ENCODE assay signal across 17 cellular contexts in the genomic region with DNA sequence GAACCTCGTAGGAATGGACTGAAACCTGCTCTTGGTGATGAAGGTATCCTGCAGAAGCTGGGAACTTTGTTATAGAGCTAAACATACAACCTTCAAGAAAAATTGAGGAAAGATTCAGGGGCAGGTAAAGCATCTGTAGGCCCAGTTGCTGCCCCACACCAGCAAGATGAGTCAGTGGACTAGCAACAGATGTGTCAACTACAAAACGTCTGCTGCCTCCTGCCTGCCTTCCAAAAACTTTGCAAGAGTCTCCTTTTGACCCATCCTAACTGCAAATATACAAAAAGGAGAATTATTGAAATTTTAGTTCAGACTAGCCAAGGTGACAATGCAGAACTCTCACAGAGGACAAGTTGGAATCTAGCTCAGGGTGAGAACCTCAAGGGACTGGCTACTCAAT.
"Had no signal": no experiment of that assay in that cellular context is flagged by ENCODE, and none has a peak within 500 bp of the region (broad histone marks: within the 10 kb centered on the region; RNA-seq: fewer than 3 reads in every experiment).

No MANE protein-coding gene starts in this region.

- H3K4me1 ChIP-seq: esophagus muscularis mucosa, sigmoid colon, testis, upper lobe of right lung had no signal

- H3K9me3 ChIP-seq: ovary, testis, upper lobe of right lung had no signal

- H3K4me3 Mint-ChIP-seq: activated B cell treated with CpG ODN at 0.5 μM for 24 hours; brain; immature natural killer cell; nephron progenitor cell; stimulated activated naive CD8-positive, alpha-beta T cell treated with anti-CD3 and anti-CD28 coated beads, Interleukin-15, Interleukin-2, amounts not matched to agents 100 ng/mL and 50 ng/mL, for 24 hours; T-helper 17 cell had no signal

- H3K4me1 Mint-ChIP-seq: activated B cell treated with CpG ODN at 0.5 μM for 24 hours, brain, immature natural killer cell, nephron progenitor cell, T-helper 17 cell had no signal

- H3K27ac ChIP-seq: esophagus muscularis mucosa, ovary, sigmoid colon, testis, upper lobe of right lung had no signal

- H3K27me3 ChIP-seq: esophagus muscularis mucosa, ovary, sigmoid colon, testis, upper lobe of right lung had no signal

- H3K36me3 Mint-ChIP-seq: brain, immature natural killer cell had no signal

- H3K27ac Mint-ChIP-seq: activated B cell treated with CpG ODN at 0.5 μM for 24 hours; brain; immature natural killer cell; nephron progenitor cell; stimulated activated naive CD8-positive, alpha-beta T cell treated with anti-CD3 and anti-CD28 coated beads, Interleukin-15, Interleukin-2, amounts not matched to agents 100 ng/mL and 50 ng/mL, for 24 hours; T-helper 17 cell had no signal

- ATAC-seq: left cardiac atrium, T-helper 17 cell, upper lobe of right lung had no signal

- H3K4me3 ChIP-seq: esophagus muscularis mucosa, ovary, sigmoid colon, testis, upper lobe of right lung had no signal

- H3K36me3 ChIP-seq: esophagus muscularis mucosa, ovary, sigmoid colon, upper lobe of right lung had no signal

- DNase-seq: activated B cell treated with CpG ODN at 0.5 μM for 24 hours; activated naive CD4-positive, alpha-beta T cell treated with anti-CD3 and anti-CD28 coated beads, Interleukin-2, amount 50 U/mL, for 16 hours; activated T-cell treated with anti-CD3 and anti-CD28 coated beads, Interleukin-2, amount 50 U/mL, for 1 hour; amniotic stem cell; immature natural killer cell; left cardiac atrium; nephron progenitor cell; ovary; sigmoid colon; stimulated activated CD4-positive, alpha-beta T cell treated with anti-CD3 and anti-CD28 coated beads, Interleukin-4, amount 100 ng/mL, for 1 hour; stimulated activated CD8-positive, alpha-beta memory T cell treated with anti-CD3 and anti-CD28 coated beads, Interleukin-4, amount 100 ng/mL, for 48 hours; T-helper 17 cell; testis; upper lobe of right lung had no signal
